Comparison of ENCODE assay signal across 8 cellular contexts in the genomic region with DNA sequence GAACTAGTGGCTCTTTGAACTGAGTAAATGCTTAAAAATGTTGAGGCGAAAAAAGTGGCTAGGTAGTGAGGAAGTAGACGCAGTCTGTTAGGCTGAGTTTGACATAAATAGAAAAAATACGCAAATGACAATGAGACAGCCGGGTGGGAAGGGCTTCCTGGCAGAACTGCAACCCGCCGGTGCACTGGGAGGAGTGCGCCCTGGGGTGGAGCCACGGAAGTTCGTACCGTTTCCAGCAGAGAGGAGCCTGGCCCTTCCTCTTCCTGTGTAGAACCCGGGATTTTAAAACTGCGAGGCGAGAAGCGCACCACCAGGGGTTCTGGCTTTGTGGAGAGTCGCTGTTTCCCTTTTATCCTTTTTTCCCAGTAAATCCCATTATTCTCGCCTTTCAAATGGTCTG.
A peak's percentile ranks its signal among the peaks of the same experiment; 100 is the strongest.
DNase-seq lines count a peak whose midpoint lies in the region; ATAC-seq lines count a peak whose summit lies in the region.

No MANE protein-coding gene starts in this region.

- no peaks in the 10 kb centered on the region for H3K27me3 Mint-ChIP-seq in stimulated activated naive CD8-positive, alpha-beta T cell treated with anti-CD3 and anti-CD28 coated beads, Interleukin-15, amount 100 ng/mL, for 72 hours
- H3K27me3 Mint-ChIP-seq in naive thymus-derived CD8-positive, alpha-beta T cell: no peaks in the 10 kb centered on the region

- no peak overlapping the region for H3K27ac Mint-ChIP-seq in stimulated activated naive CD8-positive, alpha-beta T cell treated with anti-CD3 and anti-CD28 coated beads, Interleukin-15, amount 100 ng/mL, for 72 hours
- no peak overlapping the region for H3K27ac Mint-ChIP-seq in naive thymus-derived CD8-positive, alpha-beta T cell

- DNase-seq in A172 (ENCODE audit: low spot score) (peak; percentile 74), fibroblast of peridontal ligament (ENCODE audit: extremely low read depth) (peak; percentile 15), SW 1271 (lab: John Stamatoyannopoulos, UW) (no peak), sciatic nerve (ENCODE audit: low spot score) (no peak)
- no peak for DNase-seq in stimulated activated naive CD8-positive, alpha-beta T cell treated with anti-CD3 and anti-CD28 coated beads, Interleukin-15, amount 100 ng/mL, for 72 hours
- DNase-seq in naive thymus-derived CD8-positive, alpha-beta T cell: no peak

- H3K36me3 Mint-ChIP-seq in naive thymus-derived CD8-positive, alpha-beta T cell: no peaks in the 10 kb centered on the region

- no peaks in the 10 kb centered on the region for H3K4me1 Mint-ChIP-seq in stimulated activated naive CD8-positive, alpha-beta T cell treated with anti-CD3 and anti-CD28 coated beads, Interleukin-15, amount 100 ng/mL, for 72 hours
- no peaks in the 10 kb centered on the region for H3K4me1 Mint-ChIP-seq in naive thymus-derived CD8-positive, alpha-beta T cell

- no peak overlapping the region for H3K4me3 Mint-ChIP-seq in stimulated activated naive CD8-positive, alpha-beta T cell treated with anti-CD3 and anti-CD28 coated beads, Interleukin-15, amount 100 ng/mL, for 72 hours
- peak overlapping the region in 1 of 10 donors; percentile 29 for H3K4me3 Mint-ChIP-seq in naive thymus-derived CD8-positive, alpha-beta T cell

- peaks cover 0 to 7% of the 10 kb centered on the region in 2 donors for H3K9me3 Mint-ChIP-seq in stimulated activated naive CD8-positive, alpha-beta T cell treated with anti-CD3 and anti-CD28 coated beads, Interleukin-15, amount 100 ng/mL, for 72 hours
- peaks cover 0 to 27% (median 3%) of the 10 kb centered on the region in 9 donors for H3K9me3 Mint-ChIP-seq in naive thymus-derived CD8-positive, alpha-beta T cell

- peak; percentile 64 for ATAC-seq in GM19468 (IDR thresholded peaks at IDR 0.05; ENCODE audit: extremely low read depth, unreplicated experiment)
- peak; percentile 78 for ATAC-seq in HG03460 (IDR thresholded peaks at IDR 0.05; ENCODE audit: unreplicated experiment)
- ATAC-seq in stimulated activated naive CD8-positive, alpha-beta T cell treated with anti-CD3 and anti-CD28 coated beads, Interleukin-15, amount 100 ng/mL, for 72 hours: no peak
- no peak for ATAC-seq in naive thymus-derived CD8-positive, alpha-beta T cell
- no peak for ATAC-seq in sciatic nerve

- POLR2A ChIA-PET in naive thymus-derived CD8-positive, alpha-beta T cell (lab: Charles Lee): no interaction called here

- intact Hi-C loops in sciatic nerve (cut with DNase I): no loop called here

Comparison
In these comparisons a context has a peak if more than half of its experiments do, and no peak if none do; other contexts are left out.
1. DNase-seq: peak in A172 (single experiment) and fibroblast of peridontal ligament (single experiment); none in SW 1271 (0 of 2), stimulated activated naive CD8-positive, alpha-beta T cell treated with anti-CD3 and anti-CD28 coated beads, Interleukin-15, amount 100 ng/mL, for 72 hours (0 of 2), naive thymus-derived CD8-positive, alpha-beta T cell (0 of 10) and sciatic nerve (single experiment).
2. ATAC-seq: peak in GM19468 (single experiment) and HG03460 (single experiment); none in stimulated activated naive CD8-positive, alpha-beta T cell treated with anti-CD3 and anti-CD28 coated beads, Interleukin-15, amount 100 ng/mL, for 72 hours (single experiment), naive thymus-derived CD8-positive, alpha-beta T cell (0 of 2) and sciatic nerve (single experiment).